ENCODE assay signal across 1 cellular context in the genomic region with DNA sequence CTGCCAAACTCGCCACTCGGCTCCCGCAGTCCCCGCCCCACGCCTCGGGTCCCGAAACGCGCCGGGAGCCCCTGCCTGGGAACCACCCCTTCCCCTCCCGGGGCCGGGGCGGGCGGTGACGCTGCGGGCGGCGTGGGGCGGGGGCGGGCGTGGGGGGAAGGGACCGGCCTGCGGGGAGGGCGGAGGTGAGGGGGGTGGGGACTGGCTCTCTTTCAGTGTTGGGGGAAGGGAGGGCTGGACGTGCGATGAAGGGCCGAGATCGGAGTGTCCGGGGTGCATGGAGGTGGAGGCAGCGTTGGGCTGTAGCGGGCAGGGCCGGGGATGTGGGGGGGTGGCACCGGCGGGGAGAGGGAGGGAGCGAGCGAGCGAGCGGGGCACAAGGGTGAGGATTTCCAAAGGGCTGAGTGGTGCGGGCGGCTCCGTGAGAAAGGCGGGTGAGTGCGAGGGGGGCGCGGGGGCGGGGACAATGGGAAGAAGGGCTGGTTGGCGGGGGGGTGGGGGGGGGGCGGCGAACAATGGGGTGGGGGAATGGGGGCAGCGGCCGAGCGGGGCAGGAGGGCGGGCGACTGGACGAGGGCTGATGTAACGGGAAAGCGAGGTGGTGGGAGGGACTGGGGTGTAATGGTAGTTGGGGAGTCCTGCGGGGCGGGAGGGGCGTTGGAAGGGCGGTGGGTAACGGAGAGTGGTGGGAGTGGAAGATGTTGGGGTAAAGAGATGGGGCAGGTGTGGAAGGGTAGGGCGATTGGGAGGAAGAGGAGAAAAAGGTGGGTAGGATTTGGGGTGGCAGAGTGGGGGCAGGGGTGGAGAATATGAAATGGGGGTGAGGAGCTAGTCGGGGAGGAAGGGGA.
TF ChIP-seq lines count a peak whose summit lies in the region.

No MANE protein-coding gene starts in this region.

TF ChIP-seq in GM23338, 12 proteins besides CTCF, POLR2A, EP300 and RAD21 (continued from another document):
- TF ChIP-seq, protein P1, sequence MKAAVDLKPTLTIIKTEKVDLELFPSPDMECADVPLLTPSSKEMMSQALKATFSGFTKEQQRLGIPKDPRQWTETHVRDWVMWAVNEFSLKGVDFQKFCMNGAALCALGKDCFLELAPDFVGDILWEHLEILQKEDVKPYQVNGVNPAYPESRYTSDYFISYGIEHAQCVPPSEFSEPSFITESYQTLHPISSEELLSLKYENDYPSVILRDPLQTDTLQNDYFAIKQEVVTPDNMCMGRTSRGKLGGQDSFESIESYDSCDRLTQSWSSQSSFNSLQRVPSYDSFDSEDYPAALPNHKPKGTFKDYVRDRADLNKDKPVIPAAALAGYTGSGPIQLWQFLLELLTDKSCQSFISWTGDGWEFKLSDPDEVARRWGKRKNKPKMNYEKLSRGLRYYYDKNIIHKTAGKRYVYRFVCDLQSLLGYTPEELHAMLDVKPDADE (IDR thresholded peaks at IDR 0.05): no peak
- no peak for TF ChIP-seq ZNF331 (CRISPR knock-in tag; IDR thresholded peaks at IDR 0.05; ENCODE audit: low read depth)
- no peak for TF ChIP-seq EZH2phosphoT487 (IDR thresholded peaks at IDR 0.05; ENCODE audit: unreplicated experiment)
- no peak for TF ChIP-seq STAT1 (IDR thresholded peaks at IDR 0.05; ENCODE audit: unreplicated experiment)
- TF ChIP-seq, protein P2, sequence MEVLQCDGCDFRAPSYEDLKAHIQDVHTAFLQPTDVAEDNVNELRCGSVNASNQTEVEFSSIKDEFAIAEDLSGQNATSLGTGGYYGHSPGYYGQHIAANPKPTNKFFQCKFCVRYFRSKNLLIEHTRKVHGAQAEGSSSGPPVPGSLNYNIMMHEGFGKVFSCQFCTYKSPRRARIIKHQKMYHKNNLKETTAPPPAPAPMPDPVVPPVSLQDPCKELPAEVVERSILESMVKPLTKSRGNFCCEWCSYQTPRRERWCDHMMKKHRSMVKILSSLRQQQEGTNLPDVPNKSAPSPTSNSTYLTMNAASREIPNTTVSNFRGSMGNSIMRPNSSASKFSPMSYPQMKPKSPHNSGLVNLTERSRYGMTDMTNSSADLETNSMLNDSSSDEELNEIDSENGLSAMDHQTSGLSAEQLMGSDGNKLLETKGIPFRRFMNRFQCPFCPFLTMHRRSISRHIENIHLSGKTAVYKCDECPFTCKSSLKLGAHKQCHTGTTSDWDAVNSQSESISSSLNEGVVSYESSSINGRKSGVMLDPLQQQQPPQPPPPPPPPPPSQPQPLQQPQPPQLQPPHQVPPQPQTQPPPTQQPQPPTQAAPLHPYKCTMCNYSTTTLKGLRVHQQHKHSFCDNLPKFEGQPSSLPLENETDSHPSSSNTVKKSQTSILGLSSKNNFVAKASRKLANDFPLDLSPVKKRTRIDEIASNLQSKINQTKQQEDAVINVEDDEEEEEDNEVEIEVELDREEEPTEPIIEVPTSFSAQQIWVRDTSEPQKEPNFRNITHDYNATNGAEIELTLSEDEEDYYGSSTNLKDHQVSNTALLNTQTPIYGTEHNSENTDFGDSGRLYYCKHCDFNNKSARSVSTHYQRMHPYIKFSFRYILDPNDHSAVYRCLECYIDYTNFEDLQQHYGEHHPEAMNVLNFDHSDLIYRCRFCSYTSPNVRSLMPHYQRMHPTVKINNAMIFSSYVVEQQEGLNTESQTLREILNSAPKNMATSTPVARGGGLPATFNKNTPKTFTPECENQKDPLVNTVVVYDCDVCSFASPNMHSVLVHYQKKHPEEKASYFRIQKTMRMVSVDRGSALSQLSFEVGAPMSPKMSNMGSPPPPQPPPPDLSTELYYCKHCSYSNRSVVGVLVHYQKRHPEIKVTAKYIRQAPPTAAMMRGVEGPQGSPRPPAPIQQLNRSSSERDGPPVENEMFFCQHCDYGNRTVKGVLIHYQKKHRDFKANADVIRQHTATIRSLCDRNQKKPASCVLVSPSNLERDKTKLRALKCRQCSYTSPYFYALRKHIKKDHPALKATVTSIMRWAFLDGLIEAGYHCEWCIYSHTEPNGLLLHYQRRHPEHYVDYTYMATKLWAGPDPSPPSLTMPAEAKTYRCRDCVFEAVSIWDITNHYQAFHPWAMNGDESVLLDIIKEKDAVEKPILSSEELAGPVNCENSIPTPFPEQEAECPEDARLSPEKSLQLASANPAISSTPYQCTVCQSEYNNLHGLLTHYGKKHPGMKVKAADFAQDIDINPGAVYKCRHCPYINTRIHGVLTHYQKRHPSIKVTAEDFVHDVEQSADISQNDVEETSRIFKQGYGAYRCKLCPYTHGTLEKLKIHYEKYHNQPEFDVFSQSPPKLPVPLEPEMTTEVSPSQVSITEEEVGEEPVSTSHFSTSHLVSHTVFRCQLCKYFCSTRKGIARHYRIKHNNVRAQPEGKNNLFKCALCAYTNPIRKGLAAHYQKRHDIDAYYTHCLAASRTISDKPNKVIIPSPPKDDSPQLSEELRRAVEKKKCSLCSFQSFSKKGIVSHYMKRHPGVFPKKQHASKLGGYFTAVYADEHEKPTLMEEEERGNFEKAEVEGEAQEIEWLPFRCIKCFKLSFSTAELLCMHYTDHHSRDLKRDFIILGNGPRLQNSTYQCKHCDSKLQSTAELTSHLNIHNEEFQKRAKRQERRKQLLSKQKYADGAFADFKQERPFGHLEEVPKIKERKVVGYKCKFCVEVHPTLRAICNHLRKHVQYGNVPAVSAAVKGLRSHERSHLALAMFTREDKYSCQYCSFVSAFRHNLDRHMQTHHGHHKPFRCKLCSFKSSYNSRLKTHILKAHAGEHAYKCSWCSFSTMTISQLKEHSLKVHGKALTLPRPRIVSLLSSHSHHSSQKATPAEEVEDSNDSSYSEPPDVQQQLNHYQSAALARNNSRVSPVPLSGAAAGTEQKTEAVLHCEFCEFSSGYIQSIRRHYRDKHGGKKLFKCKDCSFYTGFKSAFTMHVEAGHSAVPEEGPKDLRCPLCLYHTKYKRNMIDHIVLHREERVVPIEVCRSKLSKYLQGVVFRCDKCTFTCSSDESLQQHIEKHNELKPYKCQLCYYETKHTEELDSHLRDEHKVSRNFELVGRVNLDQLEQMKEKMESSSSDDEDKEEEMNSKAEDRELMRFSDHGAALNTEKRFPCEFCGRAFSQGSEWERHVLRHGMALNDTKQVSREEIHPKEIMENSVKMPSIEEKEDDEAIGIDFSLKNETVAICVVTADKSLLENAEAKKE (CRISPR knock-in tag; IDR thresholded peaks at IDR 0.05): no peak
